In the genomic region with DNA sequence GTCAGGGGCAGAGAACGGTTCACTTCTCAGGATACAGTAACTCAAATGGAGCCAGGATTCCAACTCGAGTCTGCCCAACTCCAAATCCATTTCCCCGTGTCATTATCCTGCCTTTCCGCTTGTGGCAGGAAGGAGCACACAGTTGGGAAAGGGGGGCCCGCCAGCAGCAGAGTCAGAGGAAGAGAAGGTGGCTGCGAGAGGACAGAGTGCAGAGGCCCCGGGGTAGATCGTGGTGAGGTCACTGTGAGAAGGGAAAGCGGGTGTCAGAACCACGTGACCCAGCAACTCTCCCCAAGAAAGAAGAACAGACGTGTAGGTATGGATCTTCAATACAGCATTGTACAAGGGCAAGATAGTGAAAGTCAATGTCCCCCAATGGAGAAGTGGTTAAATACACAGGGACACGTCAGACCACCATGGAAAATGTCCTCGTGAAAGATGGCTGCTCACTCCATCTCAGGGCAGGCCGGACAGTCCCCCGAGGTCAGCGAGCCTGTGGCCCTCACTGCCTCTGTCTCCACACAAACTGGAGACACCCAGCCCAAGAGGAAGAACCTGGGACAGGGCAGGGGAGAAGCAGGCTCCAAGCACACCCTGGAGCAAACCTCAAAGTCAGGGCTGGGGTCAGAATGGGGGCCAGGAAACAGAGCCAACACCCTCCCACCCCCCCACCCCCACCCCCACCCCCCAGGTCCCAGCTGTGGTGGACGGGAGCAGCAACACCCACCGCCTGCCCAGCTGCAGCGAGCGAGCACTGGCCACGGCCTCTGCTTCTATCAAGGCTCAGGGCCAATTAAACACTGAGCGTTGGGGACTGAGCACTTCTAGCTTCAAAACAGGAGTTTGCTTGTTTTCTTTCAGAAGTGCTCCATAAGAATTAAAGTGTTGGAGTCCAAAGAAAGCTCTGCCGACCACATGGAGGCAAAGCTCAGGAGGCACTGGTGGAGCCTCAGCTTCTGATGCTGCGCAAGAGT, we compare ENCODE assay signal across 2 cellular contexts.
TF ChIP-seq lines count a peak whose summit lies in the region.

No MANE protein-coding gene starts in this region.

TF ChIP-seq in SK-N-SH, 30 proteins besides CTCF, POLR2A, EP300 and RAD21 (continued from another document):
- TF ChIP-seq GABPA (IDR thresholded peaks at IDR 0.05; ENCODE audit: low read depth) (no peak), POLR2AphosphoS5 (IDR thresholded peaks at IDR 0.05; ENCODE audit: low read depth, low read length) (no peak), MXI1 (IDR thresholded peaks at IDR 0.05; ENCODE audit: low read depth, low read length) (no peak), TCF12 (IDR thresholded peaks at IDR 0.05) (no peak), JUND (IDR thresholded peaks at IDR 0.05) (no peak)
- TF ChIP-seq, protein P1, sequence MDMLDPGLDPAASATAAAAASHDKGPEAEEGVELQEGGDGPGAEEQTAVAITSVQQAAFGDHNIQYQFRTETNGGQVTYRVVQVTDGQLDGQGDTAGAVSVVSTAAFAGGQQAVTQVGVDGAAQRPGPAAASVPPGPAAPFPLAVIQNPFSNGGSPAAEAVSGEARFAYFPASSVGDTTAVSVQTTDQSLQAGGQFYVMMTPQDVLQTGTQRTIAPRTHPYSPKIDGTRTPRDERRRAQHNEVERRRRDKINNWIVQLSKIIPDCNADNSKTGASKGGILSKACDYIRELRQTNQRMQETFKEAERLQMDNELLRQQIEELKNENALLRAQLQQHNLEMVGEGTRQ (IDR thresholded peaks at IDR 0.05; ENCODE audit: borderline replicate concordance, low read depth, low read length): no peak

TF ChIP-seq in SK-N-SH treated with all-trans-retinoic acid at 6 μM for 48 hours, 23 proteins besides CTCF, POLR2A, EP300 and RAD21 (continued from another document):
- TF ChIP-seq, protein P2, sequence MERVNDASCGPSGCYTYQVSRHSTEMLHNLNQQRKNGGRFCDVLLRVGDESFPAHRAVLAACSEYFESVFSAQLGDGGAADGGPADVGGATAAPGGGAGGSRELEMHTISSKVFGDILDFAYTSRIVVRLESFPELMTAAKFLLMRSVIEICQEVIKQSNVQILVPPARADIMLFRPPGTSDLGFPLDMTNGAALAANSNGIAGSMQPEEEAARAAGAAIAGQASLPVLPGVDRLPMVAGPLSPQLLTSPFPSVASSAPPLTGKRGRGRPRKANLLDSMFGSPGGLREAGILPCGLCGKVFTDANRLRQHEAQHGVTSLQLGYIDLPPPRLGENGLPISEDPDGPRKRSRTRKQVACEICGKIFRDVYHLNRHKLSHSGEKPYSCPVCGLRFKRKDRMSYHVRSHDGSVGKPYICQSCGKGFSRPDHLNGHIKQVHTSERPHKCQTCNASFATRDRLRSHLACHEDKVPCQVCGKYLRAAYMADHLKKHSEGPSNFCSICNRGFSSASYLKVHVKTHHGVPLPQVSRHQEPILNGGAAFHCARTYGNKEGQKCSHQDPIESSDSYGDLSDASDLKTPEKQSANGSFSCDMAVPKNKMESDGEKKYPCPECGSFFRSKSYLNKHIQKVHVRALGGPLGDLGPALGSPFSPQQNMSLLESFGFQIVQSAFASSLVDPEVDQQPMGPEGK (CRISPR knock-in tag; IDR thresholded peaks at IDR 0.05; ENCODE audit: borderline replicate concordance): no peak
- no peak for TF ChIP-seq ZFP3 (CRISPR knock-in tag; IDR thresholded peaks at IDR 0.05)
- TF ChIP-seq CSDC2 (CRISPR knock-in tag; IDR thresholded peaks at IDR 0.05): no peak
- TF ChIP-seq ZFP30 (CRISPR knock-in tag; IDR thresholded peaks at IDR 0.05): no peak
- TF ChIP-seq ZNF8 (CRISPR knock-in tag; IDR thresholded peaks at IDR 0.05): no peak
- no peak for TF ChIP-seq SNAI2 (CRISPR knock-in tag; IDR thresholded peaks at IDR 0.05)
- no peak for TF ChIP-seq OSR1 (CRISPR knock-in tag; IDR thresholded peaks at IDR 0.05)
- TF ChIP-seq ISL1 (CRISPR knock-in tag; IDR thresholded peaks at IDR 0.05): no peak
- TF ChIP-seq, protein P3, sequence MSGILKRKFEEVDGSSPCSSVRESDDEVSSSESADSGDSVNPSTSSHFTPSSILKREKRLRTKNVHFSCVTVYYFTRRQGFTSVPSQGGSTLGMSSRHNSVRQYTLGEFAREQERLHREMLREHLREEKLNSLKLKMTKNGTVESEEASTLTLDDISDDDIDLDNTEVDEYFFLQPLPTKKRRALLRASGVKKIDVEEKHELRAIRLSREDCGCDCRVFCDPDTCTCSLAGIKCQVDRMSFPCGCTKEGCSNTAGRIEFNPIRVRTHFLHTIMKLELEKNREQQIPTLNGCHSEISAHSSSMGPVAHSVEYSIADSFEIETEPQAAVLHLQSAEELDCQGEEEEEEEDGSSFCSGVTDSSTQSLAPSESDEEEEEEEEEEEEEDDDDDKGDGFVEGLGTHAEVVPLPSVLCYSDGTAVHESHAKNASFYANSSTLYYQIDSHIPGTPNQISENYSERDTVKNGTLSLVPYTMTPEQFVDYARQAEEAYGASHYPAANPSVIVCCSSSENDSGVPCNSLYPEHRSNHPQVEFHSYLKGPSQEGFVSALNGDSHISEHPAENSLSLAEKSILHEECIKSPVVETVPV (CRISPR knock-in tag; IDR thresholded peaks at IDR 0.05): no peak
- TF ChIP-seq PPARA (CRISPR knock-in tag; IDR thresholded peaks at IDR 0.05; ENCODE audit: borderline replicate concordance): no peak
- TF ChIP-seq GLIS3 (CRISPR knock-in tag; IDR thresholded peaks at IDR 0.05): no peak
